Comparison of ENCODE assay signal across 10 cellular contexts in the genomic region with DNA sequence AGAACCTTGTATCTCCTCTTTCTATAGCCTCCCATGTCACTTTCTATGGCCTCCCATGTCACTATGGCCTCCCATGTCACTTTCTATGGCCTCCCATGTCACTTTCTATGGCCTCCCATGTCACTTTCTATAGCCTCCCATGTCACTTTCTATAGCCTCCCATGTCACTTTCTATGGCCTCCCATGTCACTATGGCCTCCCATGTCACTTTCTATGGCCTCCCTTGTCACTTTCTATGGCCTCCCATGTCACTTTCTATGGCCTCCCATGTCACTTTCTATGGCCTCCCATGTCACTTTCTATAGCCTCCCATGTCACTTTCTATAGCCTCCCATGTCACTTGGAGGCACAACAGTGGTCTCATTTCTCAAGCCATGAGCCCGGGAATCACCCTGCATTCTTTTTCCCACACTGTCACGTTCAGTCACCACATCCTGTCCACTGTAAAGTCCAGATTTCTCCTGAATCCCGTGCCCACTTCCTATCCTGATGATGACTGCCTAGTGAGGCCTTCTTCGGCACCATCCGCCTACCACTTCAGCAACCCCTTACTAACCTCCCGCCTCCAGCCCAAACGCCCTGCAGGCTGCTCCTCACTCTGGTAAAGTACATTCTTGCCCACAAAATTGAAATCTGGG. TPM values are rescaled to one million over a fixed set of nuclear protein-coding genes. Genes with fewer than 3 reads are reported as not detected.
"Had no signal": no experiment of that assay in that cellular context is flagged by ENCODE, and none has a peak within 500 bp of the region (broad histone marks: within the 10 kb centered on the region; RNA-seq: fewer than 3 reads in every experiment).

No MANE protein-coding gene starts in this region.

RNA-seq across cellular contexts. Expression of a gene that starts 10.3 kb away (rescaled TPM):
- total RNA-seq: activated CD4-positive, alpha-beta T cell treated with anti-CD3 and anti-CD28 coated beads, Interleukin-2, amount 10 ng/mL, durations not matched to agents 24 days and 14 days; activated CD8-positive, alpha-beta T cell treated with anti-CD3 and anti-CD28 coated beads for 36 hours; activated naive CD8-positive, alpha-beta T cell treated with anti-CD3 and anti-CD28 coated beads for 36 hours; activated T-helper 17 cell treated with anti-CD3 and anti-CD28 coated beads, Interleukin-2, amount 50 U/mL, for 72 hours; aorta; cardiac septum; SJCRH30 had no signal

RNA-seq across cellular contexts. Expression of a gene that starts 18.1 kb away (rescaled TPM):
- total RNA-seq: activated CD4-positive, alpha-beta T cell treated with anti-CD3 and anti-CD28 coated beads, Interleukin-2, amount 10 ng/mL, durations not matched to agents 24 days and 14 days; activated CD8-positive, alpha-beta memory T cell treated with anti-CD3 and anti-CD28 coated beads for 36 hours; activated CD8-positive, alpha-beta T cell treated with anti-CD3 and anti-CD28 coated beads for 36 hours; activated naive CD8-positive, alpha-beta T cell treated with anti-CD3 and anti-CD28 coated beads for 36 hours; activated T-cell treated with anti-CD3 and anti-CD28 coated beads, Interleukin-2, amount 50 U/mL, for 72 hours; activated T-helper 17 cell treated with anti-CD3 and anti-CD28 coated beads, Interleukin-2, amount 50 U/mL, for 72 hours; aorta; cardiac septum; SJCRH30; T-helper 1 cell treated with Interleukin-12 subunit alpha and Interleukin-12 subunit beta and Interleukin-4 antibody, amounts not matched to agents 30 ng/mL and 1 ng/mL, for 36 hours had no signal
- polyA plus RNA-seq: aorta had no signal

RNA-seq across cellular contexts. Expression of a gene that starts 55.6 kb away (rescaled TPM):
- total RNA-seq: activated CD4-positive, alpha-beta T cell treated with anti-CD3 and anti-CD28 coated beads, Interleukin-2, amount 10 ng/mL, durations not matched to agents 24 days and 14 days; activated CD8-positive, alpha-beta memory T cell treated with anti-CD3 and anti-CD28 coated beads for 36 hours; activated CD8-positive, alpha-beta T cell treated with anti-CD3 and anti-CD28 coated beads for 36 hours; activated naive CD8-positive, alpha-beta T cell treated with anti-CD3 and anti-CD28 coated beads for 36 hours; activated T-cell treated with anti-CD3 and anti-CD28 coated beads, Interleukin-2, amount 50 U/mL, for 72 hours; activated T-helper 17 cell treated with anti-CD3 and anti-CD28 coated beads, Interleukin-2, amount 50 U/mL, for 72 hours; aorta; SJCRH30; T-helper 1 cell treated with Interleukin-12 subunit alpha and Interleukin-12 subunit beta and Interleukin-4 antibody, amounts not matched to agents 30 ng/mL and 1 ng/mL, for 36 hours had no signal
